ENCODE assay signal across 11 cellular contexts in genomic region chr7:135159359-135160087, GRCh38. TPM values are rescaled to one million over a fixed set of nuclear protein-coding genes. Genes with fewer than 3 reads are reported as not detected.
DNase-seq lines count a peak whose midpoint lies in the region; ATAC-seq and TF ChIP-seq lines count a peak whose summit lies in the region.
"Had no signal": no experiment of that assay in that cellular context is flagged by ENCODE, and none has a peak within 500 bp of the region (broad histone marks: within the 10 kb centered on the region; RNA-seq: fewer than 3 reads in every experiment).

No MANE protein-coding gene starts in this region.

- H4K20me1 ChIP-seq in mammary epithelial cell (ENCODE audit: insufficient read depth, low read length) (no peaks in the 10 kb centered on the region), SU-DHL-6 (ENCODE audit: low read depth, low read length) (no peaks in the 10 kb centered on the region), hepatocyte (ENCODE audit: insufficient read depth, poor library complexity, severe bottlenecking) (no peaks in the 10 kb centered on the region)

- H3K27ac Mint-ChIP-seq in MCF 10A (ENCODE audit: low read depth, unreplicated experiment) = peak overlapping the region; percentile 4

- 97% methylated on average over 2 of the region's 2 CpGs for WGBS in mammary epithelial cell (ENCODE audit: low coverage, missing lambda C conversion rate)
- WGBS in hepatocyte (ENCODE audit: low lambda C conversion rate, missing lambda C conversion rate) = 94% methylated on average over 2 of the region's 2 CpGs
- 84 to 85% methylated on average over 2 of the region's 2 CpGs for WGBS in tibial nerve, 2 donors

- no peak for TF ChIP-seq POLR2A in tibial nerve (IDR thresholded peaks at IDR 0.05)

- TF ChIP-seq CTCF in MCF 10A (IDR thresholded peaks at IDR 0.05; ENCODE audit: unreplicated experiment) (no peak), mammary epithelial cell (conservative IDR thresholded peaks at IDR 0.05 in 1 of 2, IDR thresholded peaks at IDR 0.05 in 1 of 2; ENCODE audit: extremely low read depth in 1 of 2, insufficient read depth in 1 of 2, low read depth in 1 of 2, low read length in 2 of 2) (no peak), SU-DHL-6 (IDR thresholded peaks at IDR 0.05; ENCODE audit: insufficient read depth, low read length, poor library complexity, severe bottlenecking) (no peak), hepatocyte (IDR thresholded peaks at IDR 0.05; ENCODE audit: poor library complexity) (no peak), tibial nerve (IDR thresholded peaks at IDR 0.05) (no peak)

- no peak overlapping the region for H3K4me3 ChIP-seq in mammary epithelial cell (replicated peaks in 1 of 3; ENCODE audit: insufficient read depth in 1 of 3, low read depth in 2 of 3, low read length in 3 of 3)
- no peak overlapping the region for H3K4me3 ChIP-seq in SU-DHL-6 (ENCODE audit: insufficient read depth, low read length, poor library complexity, severe bottlenecking)
- H3K4me3 ChIP-seq in hepatocyte = no peak overlapping the region
- H3K4me3 ChIP-seq in tibial nerve = no peak overlapping the region
- H3K4me3 ChIP-seq: testis had no signal

- no peak for TF ChIP-seq EP300 in tibial nerve (IDR thresholded peaks at IDR 0.05)

- H3K4me3 Mint-ChIP-seq in MCF 10A (ENCODE audit: unreplicated experiment) = no peak overlapping the region

- H3K27me3 Mint-ChIP-seq in MCF 10A (ENCODE audit: insufficient read depth, unreplicated experiment) = no peaks in the 10 kb centered on the region

- in situ Hi-C loops in mammary epithelial cell (cut with MboI; ENCODE audit: low sequenced_read_pairs in 2 of 2) = loop anchor here in 1 of 2 donors (25.0 kb wide), 1 partner anchor 172 kb away; the partner anchor contains the start of gene AGBL3

- H2AFZ ChIP-seq in mammary epithelial cell (ENCODE audit: low read depth, low read length) (no peak overlapping the region), SU-DHL-6 (ENCODE audit: low read depth, low read length, severe bottlenecking) (no peak overlapping the region), hepatocyte (no peak overlapping the region)

- no peak for ATAC-seq in HG02623 (IDR thresholded peaks at IDR 0.05; ENCODE audit: unreplicated experiment)

- H3K9me3 ChIP-seq in mammary epithelial cell (replicated peaks; ENCODE audit: insufficient read depth, low read length) (no peaks in the 10 kb centered on the region), SU-DHL-6 (ENCODE audit: insufficient read depth, low read length) (no peaks in the 10 kb centered on the region; the same call in 1 of the 2 replicates), hepatocyte (ENCODE audit: low read depth) (peaks cover 9% of the 10 kb centered on the region), tibial nerve (peaks cover 0 to 22% (median 2%) of the 10 kb centered on the region in 4 donors)
- H3K9me3 ChIP-seq: testis had no signal

- H3K9me2 ChIP-seq in SU-DHL-6 (replicated peaks; ENCODE audit: insufficient read depth, low read length) = no peaks in the 10 kb centered on the region
- no peaks in the 10 kb centered on the region for H3K9me2 ChIP-seq in hepatocyte (replicated peaks; ENCODE audit: insufficient read depth)

- no TSS peak for BruUV-seq in MCF 10A (replicated peaks; lab: Mats Ljungman, UMichigan)
- no TSS peak for BruUV-seq in mammary epithelial cell (replicated peaks; lab: Mats Ljungman, UMichigan)

- peaks cover 6% of the 10 kb centered on the region for H3K36me3 Mint-ChIP-seq in MCF 10A (ENCODE audit: insufficient read depth, unreplicated experiment)

- H3K27ac ChIP-seq in mammary epithelial cell (ENCODE audit: insufficient read depth, low read depth, low read length) = no peak overlapping the region
- peak overlapping the region; percentile 75 for H3K27ac ChIP-seq in SU-DHL-6 (ENCODE audit: low read depth, low read length)
- peak overlapping the region; percentile 66 for H3K27ac ChIP-seq in hepatocyte
- H3K27ac ChIP-seq in tibial nerve = peak overlapping the region in 3 of 4 donors; percentile 24 to 61 (median 52)

- CTCF ChIA-PET in MCF 10A (lab: Yijun Ruan, JAX) (interaction anchor here (1.1 kb wide), 1 partner anchor 50 kb away, joined by 3 read pairs; no protein-coding TSS in a partner anchor), mammary epithelial cell (lab: Charles Lee; ENCODE audit: low non-redundant PET) (no interaction called here)

- peaks cover 11% of the 10 kb centered on the region for H3K4me1 Mint-ChIP-seq in MCF 10A (ENCODE audit: insufficient read depth, unreplicated experiment)

- H3F3A ChIP-seq in SU-DHL-6 (ENCODE audit: insufficient read depth) = peaks cover 3% of the 10 kb centered on the region; the same call in 1 of the 2 replicates

- POLR2A ChIA-PET in MCF 10A (lab: Yijun Ruan, JAX) = interaction anchor here (0.8 to 1.3 kb wide), 2 partner anchors 10 kb away, joined by 3 to 7 read pairs; partner anchors contain the start of gene CYREN

- H3K9ac ChIP-seq in mammary epithelial cell (ENCODE audit: insufficient read depth, low read length) (no peak overlapping the region), SU-DHL-6 (ENCODE audit: low read length) (0 out of 2 replicates have a peak overlapping the region, but pooled peaks have one; percentile 49)

- H3K4me2 ChIP-seq in mammary epithelial cell (ENCODE audit: insufficient read depth, low read depth, low read length) = no peak overlapping the region
- peak overlapping the region; percentile 53 for H3K4me2 ChIP-seq in SU-DHL-6 (ENCODE audit: low read depth, low read length, poor library complexity, severe bottlenecking)
- peak overlapping the region; percentile 0 for H3K4me2 ChIP-seq in hepatocyte

- no peaks in the 10 kb centered on the region for H3K4me1 ChIP-seq in mammary epithelial cell (ENCODE audit: insufficient read depth, low read length)
- peaks cover 10% of the 10 kb centered on the region for H3K4me1 ChIP-seq in hepatocyte (ENCODE audit: insufficient read depth)
- H3K4me1 ChIP-seq in tibial nerve = peaks cover 0 to 58% (median 23%) of the 10 kb centered on the region in 4 donors

- DNase-seq in MCF 10A (ENCODE audit: unreplicated experiment) = no peak
- DNase-seq in mammary epithelial cell = no peak
- no peak for DNase-seq in hepatocyte (ENCODE audit: low spot score)
- no peak for DNase-seq in tibial nerve (ENCODE audit: low spot score in 2 of 2)
- no peak for DNase-seq in retina
- no peak for DNase-seq in NCI-H748 treated with DMSO at 0.1 percent for 48 hours (lab: John Stamatoyannopoulos, UW)
- DNase-seq: activated CD8-positive, alpha-beta memory T cell treated with anti-CD3 and anti-CD28 coated beads for 24 hours; NCI-H82; testis had no signal

- H3K79me2 ChIP-seq in mammary epithelial cell (ENCODE audit: insufficient read depth, low read length) (no peaks in the 10 kb centered on the region), SU-DHL-6 (ENCODE audit: insufficient read depth, low read length) (no peaks in the 10 kb centered on the region), hepatocyte (peaks cover 10% of the 10 kb centered on the region)

- peaks cover 25% of the 10 kb centered on the region for H3K9me3 Mint-ChIP-seq in MCF 10A (ENCODE audit: unreplicated experiment)

- intact Hi-C loops in MCF 10A (cut with micrococcal nuclease) (loop anchor here (5.0 kb wide), 1 partner anchor 167 kb away; no protein-coding TSS in a partner anchor), mammary epithelial cell (cut with micrococcal nuclease) (no loop called here)

- H3K36me3 ChIP-seq in mammary epithelial cell (ENCODE audit: insufficient read depth, low read length) (no peaks in the 10 kb centered on the region), SU-DHL-6 (ENCODE audit: low read length) (peaks cover 3% of the 10 kb centered on the region; the same call in 1 of the 2 replicates), hepatocyte (replicated peaks; ENCODE audit: insufficient read depth, low read depth) (no peaks in the 10 kb centered on the region), tibial nerve (peaks cover 0 to 57% (median 0%) of the 10 kb centered on the region in 3 donors)

- H3K27me3 ChIP-seq in mammary epithelial cell (ENCODE audit: insufficient read depth, low read length) = no peaks in the 10 kb centered on the region
- H3K27me3 ChIP-seq in SU-DHL-6 (ENCODE audit: low read length) = no peaks in the 10 kb centered on the region
- H3K27me3 ChIP-seq in hepatocyte = no peaks in the 10 kb centered on the region
- H3K27me3 ChIP-seq in tibial nerve = no peaks in the 10 kb centered on the region
- H3K27me3 ChIP-seq: testis had no signal

- dilution Hi-C loops in mammary epithelial cell (cut with HindIII; ENCODE audit: low sequenced_read_pairs) = no loop called here

RNA-seq across cellular contexts. Expression of gene CYREN, which starts 11.0 kb away (rescaled TPM):
- total RNA-seq in MCF 10A (2022) = 66.0 and 71.0 TPM in 2 replicates
- 10 to 100 TPM; 45.2 to 55.8 TPM for total RNA-seq in mammary epithelial cell
- 50.3 TPM for polyA plus RNA-seq in mammary epithelial cell
- 47.7 TPM for polyA minus RNA-seq in mammary epithelial cell
- 41.6 and 43.2 TPM in 2 replicates for total RNA-seq in hepatocyte
- 45.2 and 53.5 TPM in 2 replicates for polyA plus RNA-seq in hepatocyte
- total RNA-seq in tibial nerve = 10 to 100 TPM; 41.8 to 50.6 (median 49.4) TPM

RNA-seq across cellular contexts. Expression of gene TMEM140, which starts 11.7 kb away (rescaled TPM):
- total RNA-seq in MCF 10A (2022) (not detected in 2 replicates), mammary epithelial cell (1 to 10 TPM in 1 of 2 donors, not detected in 1; 1.0 TPM), hepatocyte (19.4 and 20.8 TPM in 2 replicates), tibial nerve (10 to 100 TPM; 20.5 to 46.9 (median 32.5) TPM)
- polyA plus RNA-seq in mammary epithelial cell (not detected), hepatocyte (12.9 and 23.1 TPM in 2 replicates)
- polyA minus RNA-seq in mammary epithelial cell = not detected

RNA-seq across cellular contexts. Expression of gene WDR91, which starts 51.8 kb away (rescaled TPM):
- 6.7 and 7.3 TPM in 2 replicates for total RNA-seq in MCF 10A (2022)
- 10 to 100 TPM; 31.5 to 33.8 TPM for total RNA-seq in mammary epithelial cell
- 17.5 TPM for polyA plus RNA-seq in mammary epithelial cell
- 14.5 TPM for polyA minus RNA-seq in mammary epithelial cell
- total RNA-seq in hepatocyte = 7.3 and 8.0 TPM in 2 replicates
- 8.2 and 8.5 TPM in 2 replicates for polyA plus RNA-seq in hepatocyte
- 10 to 100 TPM; 20.7 to 82.2 (median 32.6) TPM for total RNA-seq in tibial nerve

Comparison
In these comparisons a context has a peak if more than half of its experiments do, and no peak if none do; other contexts are left out.
1. RNA of gene TMEM140, which starts 11.7 kb away (total RNA-seq): 20.5 to 46.9 TPM in tibial nerve and 19.4 to 20.8 TPM in hepatocyte; 1.0 TPM in mammary epithelial cell and not detected in MCF 10A; every median in the first group is over 10 times any median in the second.